Comparison of ENCODE assay signal across 8 cellular contexts in the genomic region with DNA sequence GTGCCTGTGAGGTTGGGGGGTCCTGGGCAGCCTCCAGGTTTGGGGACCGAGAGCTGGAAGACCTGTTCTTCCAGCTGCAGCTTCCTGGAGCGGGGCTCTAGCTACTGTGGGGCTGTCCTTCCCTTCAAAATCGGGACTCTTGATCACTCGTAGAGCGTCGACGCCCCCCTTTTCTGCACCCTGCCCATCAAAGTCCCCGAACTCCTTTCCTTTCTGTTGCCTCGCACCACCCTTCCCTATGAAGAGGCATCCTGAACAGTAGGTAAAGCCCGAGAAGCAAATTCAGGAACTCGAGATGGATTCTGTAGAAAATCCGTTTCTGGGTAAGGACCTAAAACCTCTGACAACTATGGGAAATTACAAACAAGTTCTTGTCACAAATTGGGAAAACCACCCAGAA. TPM values are rescaled to one million over a fixed set of nuclear protein-coding genes. Genes with fewer than 3 reads are reported as not detected.
A peak's percentile ranks its signal among the peaks of the same experiment; 100 is the strongest.
DNase-seq lines count a peak whose midpoint lies in the region; ATAC-seq and TF ChIP-seq lines count a peak whose summit lies in the region.

No MANE protein-coding gene starts in this region.

- H3K27me3 ChIP-seq in cardiac muscle cell = no peaks in the 10 kb centered on the region
- no peaks in the 10 kb centered on the region for H3K27me3 ChIP-seq in vagina

- H3K9me3 ChIP-seq in cardiac muscle cell (ENCODE audit: low read depth) (no peaks in the 10 kb centered on the region), vagina (no peaks in the 10 kb centered on the region)

- peak overlapping the region; percentile 97 for H3K27ac Mint-ChIP-seq in mesothelial cell of epicardium

- no peak for TF ChIP-seq POLR2A in vagina (IDR thresholded peaks at IDR 0.05)

- H3K36me3 ChIP-seq in cardiac muscle cell (no peaks in the 10 kb centered on the region), vagina (no peaks in the 10 kb centered on the region)

- peak overlapping the region; percentile 91 for H3K4me3 Mint-ChIP-seq in mesothelial cell of epicardium

- H3K9me3 Mint-ChIP-seq in mesothelial cell of epicardium = no peaks in the 10 kb centered on the region

- H3K36me3 Mint-ChIP-seq in mesothelial cell of epicardium = no peaks in the 10 kb centered on the region

- ATAC-seq in left ventricle myocardium superior = no peak
- no peak for ATAC-seq in GM18868 (IDR thresholded peaks at IDR 0.05; ENCODE audit: unreplicated experiment)
- no peak for ATAC-seq in GM19467 (IDR thresholded peaks at IDR 0.05; ENCODE audit: unreplicated experiment)

- no peaks in the 10 kb centered on the region for H3K27me3 Mint-ChIP-seq in mesothelial cell of epicardium (ENCODE audit: low read depth)

- H3K4me3 ChIP-seq in cardiac muscle cell = peak overlapping the region; percentile 74
- peak overlapping the region; percentile 86 to 94 for H3K4me3 ChIP-seq in vagina

- peaks cover 16% of the 10 kb centered on the region for H3K4me1 Mint-ChIP-seq in mesothelial cell of epicardium

- no peak for DNase-seq in cardiac muscle cell (ENCODE audit: low read depth in 1 of 2, low spot score in 1 of 2)
- DNase-seq in left ventricle myocardium superior = no peak
- peak; percentile 30 for DNase-seq in cerebellar cortex (ENCODE audit: low spot score)
- no peak for DNase-seq in mesothelial cell of epicardium (ENCODE audit: low spot score in 2 of 2, unreplicated experiment in 2 of 2)
- no peak for DNase-seq in vagina (ENCODE audit: extremely low spot score in 2 of 2)
- no peak for DNase-seq in NCI-H524 (lab: John Stamatoyannopoulos, UW)

- intact Hi-C loops in left ventricle myocardium superior (cut with micrococcal nuclease) = loop anchor here (5.0 kb wide), 1 partner anchor 114 kb away; the partner anchor contains the start of gene INO80
- intact Hi-C loops in vagina (cut with DNase I) = no loop called here

- H3K27ac ChIP-seq in cardiac muscle cell (peak overlapping the region; percentile 89), vagina (peak overlapping the region; percentile 86)

- no peaks in the 10 kb centered on the region for H3K4me1 ChIP-seq in cardiac muscle cell (ENCODE audit: low read depth)
- H3K4me1 ChIP-seq in vagina = peaks cover 23% of the 10 kb centered on the region

- TF ChIP-seq CTCF in cardiac muscle cell (IDR thresholded peaks at IDR 0.05; ENCODE audit: low read depth, low read length) (no peak), mesothelial cell of epicardium (IDR thresholded peaks at IDR 0.05; ENCODE audit: unreplicated experiment) (no peak), vagina (IDR thresholded peaks at IDR 0.05) (no peak)

RNA-seq across cellular contexts. Expression of gene CHP1, which starts 0.5 kb away (rescaled TPM):
- total RNA-seq in cardiac muscle cell (233 and 310 TPM in 2 replicates), left ventricle myocardium superior (102 TPM), mesothelial cell of epicardium (51.8 to 58.4 TPM (median 54.1 TPM) in 3 replicates), vagina (119 TPM)
- 32.9 and 37.0 TPM in 2 replicates for polyA plus RNA-seq in cardiac muscle cell

RNA-seq across cellular contexts. Expression of gene EXD1, which starts 1.0 kb away (rescaled TPM):
- total RNA-seq in cardiac muscle cell (not detected in 2 replicates), left ventricle myocardium superior (not detected), mesothelial cell of epicardium (not detected in 3 replicates), vagina (not detected)
- polyA plus RNA-seq in cardiac muscle cell = not detected in 2 replicates
